In genomic region chr20:20831794-20832193, GRCh38 we compare ENCODE assay signal across 32 cellular contexts.
"Had no signal": no experiment of that assay in that cellular context is flagged by ENCODE, and none has a peak within 500 bp of the region (broad histone marks: within the 10 kb centered on the region; RNA-seq: fewer than 3 reads in every experiment).

No MANE protein-coding gene starts in this region.

- H3K36me3 ChIP-seq: brain microvascular endothelial cell, cardiac muscle cell, Peyer's patch, SJSA1 had no signal

- H3K27ac Mint-ChIP-seq: activated CD4-positive, alpha-beta memory T cell treated with anti-CD3 and anti-CD28 coated beads, Interleukin-2, amount 10 ng/mL, durations not matched to agents 7 days and 5 days; activated CD8-positive, alpha-beta memory T cell treated with anti-CD3 and anti-CD28 coated beads, Interleukin-2, amount 10 ng/mL, durations not matched to agents 7 days and 5 days; activated naive CD8-positive, alpha-beta T cell treated with anti-CD3 and anti-CD28 coated beads for 36 hours; T-helper 1 cell treated with Interleukin-12 subunit alpha and Interleukin-12 subunit beta and Interleukin-4 antibody, amounts not matched to agents 30 μg/mL and 1 μg/mL, for 36 hours; T-helper 2 cell treated with Interferon-gamma antibody and Interleukin-4, amounts not matched to agents 5 μg/mL and 100 μg/mL, for 36 hours had no signal

- FAIRE-seq: TTC549 had no signal

- ATAC-seq: activated CD4-positive, CD25-positive, alpha-beta regulatory T cell treated with anti-CD3 and anti-CD28 coated beads, Interleukin-2, amount 50 U/mL, for 24 hours; activated CD8-positive, alpha-beta memory T cell treated with anti-CD3 and anti-CD28 coated beads, Interleukin-2, amount 10 ng/mL, durations not matched to agents 7 days and 5 days had no signal

- H3K27me3 ChIP-seq: brain microvascular endothelial cell, SJSA1 had no signal

- H3K4me1 ChIP-seq: Peyer's patch, SJSA1 had no signal

- DNase-seq: activated CD4-positive, alpha-beta memory T cell treated with anti-CD3 and anti-CD28 coated beads, Interleukin-2, amount 10 ng/mL, durations not matched to agents 7 days and 5 days; activated CD4-positive, alpha-beta T cell treated with anti-CD3 and anti-CD28 coated beads for 4 hours; activated CD8-positive, alpha-beta memory T cell treated with anti-CD3 and anti-CD28 coated beads for 24 hours; activated CD8-positive, alpha-beta memory T cell treated with anti-CD3 and anti-CD28 coated beads, Interleukin-2, amount 10 ng/mL, durations not matched to agents 7 days and 5 days; activated CD8-positive, alpha-beta memory T cell treated with anti-CD3 and anti-CD28 coated beads, Interleukin-2, amount 50 U/mL, for 48 hours; activated effector memory CD4-positive, alpha-beta T cell treated with Interleukin-2 at 50 U/mL for 16 hours; activated naive CD4-positive, alpha-beta T cell; activated naive CD4-positive, alpha-beta T cell treated with anti-CD3 and anti-CD28 coated beads, Interleukin-2, amount 50 U/mL, for 16 hours; activated naive CD8-positive, alpha-beta T cell treated with anti-CD3 and anti-CD28 coated beads for 36 hours; activated T-cell treated with anti-CD3 and anti-CD28 coated beads, Interleukin-2, amount 50 U/mL, for 48 hours; amniotic stem cell; aorta; brain microvascular endothelial cell; NCI-H1092 treated with DMSO at 0.1 percent for 48 hours; NCI-H1417; NCI-H146; NCI-H187 treated with DMSO at 0.1 percent for 48 hours; NCI-H2081 treated with DMSO at 0.1 percent for 48 hours; NCI-H226; NCI-H446 treated with DMSO at 0.1 percent for 48 hours; NCI-H524; Peyer's patch; RPMI8226; SHP77 treated with DMSO at 0.1 percent for 48 hours; SK-N-SH had no signal

- H3K9me3 Mint-ChIP-seq: activated CD4-positive, alpha-beta memory T cell treated with anti-CD3 and anti-CD28 coated beads, Interleukin-2, amount 10 ng/mL, durations not matched to agents 7 days and 5 days; central memory CD8-positive, alpha-beta T cell; T-helper 1 cell treated with Interleukin-12 subunit alpha and Interleukin-12 subunit beta and Interleukin-4 antibody, amounts not matched to agents 30 μg/mL and 1 μg/mL, for 36 hours; T-helper 2 cell treated with Interferon-gamma antibody and Interleukin-4, amounts not matched to agents 5 μg/mL and 100 μg/mL, for 36 hours had no signal

- H3K9me3 ChIP-seq: Peyer's patch, SJSA1, SK-N-SH had no signal

- H3K9ac ChIP-seq: SK-N-SH had no signal

- H3K27ac ChIP-seq: brain microvascular endothelial cell, cardiac muscle cell, Peyer's patch, SJSA1 had no signal

- H3K4me3 ChIP-seq: cardiac muscle cell, Peyer's patch, SJSA1 had no signal

- H3K4me1 Mint-ChIP-seq: activated CD4-positive, alpha-beta memory T cell treated with anti-CD3 and anti-CD28 coated beads, Interleukin-2, amount 10 ng/mL, durations not matched to agents 7 days and 5 days; activated CD8-positive, alpha-beta memory T cell treated with anti-CD3 and anti-CD28 coated beads, Interleukin-2, amount 10 ng/mL, durations not matched to agents 7 days and 5 days; activated naive CD8-positive, alpha-beta T cell treated with anti-CD3 and anti-CD28 coated beads for 36 hours; central memory CD8-positive, alpha-beta T cell had no signal

- H3K36me3 Mint-ChIP-seq: activated CD8-positive, alpha-beta memory T cell treated with anti-CD3 and anti-CD28 coated beads, Interleukin-2, amount 10 ng/mL, durations not matched to agents 7 days and 5 days; activated naive CD8-positive, alpha-beta T cell treated with anti-CD3 and anti-CD28 coated beads for 36 hours had no signal

- H3K4me3 Mint-ChIP-seq: activated CD4-positive, alpha-beta memory T cell treated with anti-CD3 and anti-CD28 coated beads, Interleukin-2, amount 10 ng/mL, durations not matched to agents 7 days and 5 days; activated CD8-positive, alpha-beta memory T cell treated with anti-CD3 and anti-CD28 coated beads, Interleukin-2, amount 10 ng/mL, durations not matched to agents 7 days and 5 days; activated naive CD8-positive, alpha-beta T cell treated with anti-CD3 and anti-CD28 coated beads for 36 hours; central memory CD8-positive, alpha-beta T cell; T-helper 1 cell treated with Interleukin-12 subunit alpha and Interleukin-12 subunit beta and Interleukin-4 antibody, amounts not matched to agents 30 μg/mL and 1 μg/mL, for 36 hours; T-helper 2 cell treated with Interferon-gamma antibody and Interleukin-4, amounts not matched to agents 5 μg/mL and 100 μg/mL, for 36 hours had no signal

- H3K4me2 ChIP-seq: SK-N-SH had no signal
